Comparison of ENCODE assay signal across 27 cellular contexts in the genomic region with DNA sequence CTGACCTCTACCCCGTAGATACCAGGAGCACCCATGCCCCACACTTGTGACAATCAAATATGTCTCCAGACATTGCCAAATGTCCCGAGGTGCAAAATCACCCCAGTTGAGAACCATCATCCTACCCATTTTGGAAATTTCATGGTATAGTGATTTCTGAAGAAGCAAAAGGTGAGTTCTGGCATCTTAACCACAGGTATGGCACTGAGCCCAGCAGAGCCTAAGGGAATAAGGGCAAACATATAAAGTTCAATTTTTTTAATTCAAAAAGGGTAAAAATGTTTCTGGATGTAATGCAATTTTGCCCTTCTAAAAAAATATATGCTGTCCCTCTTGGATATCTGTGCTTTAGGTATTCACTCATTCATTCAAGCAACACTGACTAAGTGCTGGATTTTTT.
"Had no signal": no experiment of that assay in that cellular context is flagged by ENCODE, and none has a peak within 500 bp of the region (broad histone marks: within the 10 kb centered on the region; RNA-seq: fewer than 3 reads in every experiment).

No MANE protein-coding gene starts in this region.

- H3K36me3 ChIP-seq: stomach, suprapubic skin, thoracic aorta, tibial artery, tibial nerve, transverse colon, upper lobe of left lung, upper lobe of right lung, uterus, vagina had no signal

- H3K4me3 Mint-ChIP-seq: stimulated activated effector memory CD8-positive, alpha-beta T cell treated with anti-CD3 and anti-CD28 coated beads, Interleukin-12 subunit alpha, Interleukin-12 subunit beta, amount 100 ng/mL, for 72 hours; stimulated activated memory B cell treated with anti-CD40 and anti-IgM and Interleukin-4, amounts not matched to agents 10 μg/mL and 1 μg/mL and 100 μg/mL, for 72 hours; stimulated activated naive B cell treated with anti-CD40 and anti-IgM and Interleukin-4, amounts not matched to agents 10 μg/mL and 1 μg/mL and 100 μg/mL, for 72 hours; stimulated activated naive CD8-positive, alpha-beta T cell treated with anti-CD3 and anti-CD28 coated beads, Interleukin-15, amount 100 ng/mL, for 72 hours; stimulated activated naive CD8-positive, alpha-beta T cell treated with anti-CD3 and anti-CD28 coated beads, Interleukin-15, Interleukin-2, amounts not matched to agents 100 ng/mL and 50 ng/mL, for 24 hours; type B pancreatic cell had no signal

- H3K4me1 ChIP-seq: stomach, suprapubic skin, testis, tibial artery, tibial nerve, transverse colon, upper lobe of left lung, upper lobe of right lung, uterus, vagina had no signal

- H3K27me3 ChIP-seq: testis, tibial nerve, upper lobe of left lung, uterus, vagina had no signal

- H3K27ac Mint-ChIP-seq: stimulated activated effector memory CD8-positive, alpha-beta T cell treated with anti-CD3 and anti-CD28 coated beads, Interleukin-12 subunit alpha, Interleukin-12 subunit beta, amount 100 ng/mL, for 72 hours; stimulated activated memory B cell treated with anti-CD40 and anti-IgM and Interleukin-4, amounts not matched to agents 10 μg/mL and 1 μg/mL and 100 μg/mL, for 72 hours; stimulated activated naive B cell treated with anti-CD40 and anti-IgM and Interleukin-4, amounts not matched to agents 10 μg/mL and 1 μg/mL and 100 μg/mL, for 72 hours; stimulated activated naive CD8-positive, alpha-beta T cell treated with anti-CD3 and anti-CD28 coated beads, Interleukin-15, amount 100 ng/mL, for 72 hours; stimulated activated naive CD8-positive, alpha-beta T cell treated with anti-CD3 and anti-CD28 coated beads, Interleukin-15, Interleukin-2, amounts not matched to agents 100 ng/mL and 50 ng/mL, for 24 hours; type B pancreatic cell had no signal

- H3K4me3 ChIP-seq: stomach, suprapubic skin, testis, thoracic aorta, tibial artery, tibial nerve, transverse colon, upper lobe of left lung, upper lobe of right lung, uterus, vagina had no signal

- H3K9me3 ChIP-seq: testis, thoracic aorta, upper lobe of right lung, uterus, vagina had no signal

- H3K36me3 Mint-ChIP-seq: stimulated activated effector memory CD8-positive, alpha-beta T cell treated with anti-CD3 and anti-CD28 coated beads, Interleukin-12 subunit alpha, Interleukin-12 subunit beta, amount 100 ng/mL, for 72 hours; stimulated activated memory B cell treated with anti-CD40 and anti-IgM and Interleukin-4, amounts not matched to agents 10 μg/mL and 1 μg/mL and 100 μg/mL, for 72 hours; type B pancreatic cell had no signal

- H3K27ac ChIP-seq: stomach, suprapubic skin, testis, thoracic aorta, tibial artery, tibial nerve, transverse colon, upper lobe of left lung, upper lobe of right lung, uterus, vagina had no signal

- DNase-seq: stimulated activated CD4-positive, alpha-beta T cell treated with anti-CD3 and anti-CD28 coated beads, Interleukin-2, amount 100 ng/mL, for 48 hours; stimulated activated CD4-positive, alpha-beta T cell treated with anti-CD3 and anti-CD28 coated beads, Interleukin-4, amount 100 ng/mL, for 1 hour; stimulated activated CD4-positive, alpha-beta T cell treated with anti-CD3 and anti-CD28 coated beads, Interleukin-4, amount 100 ng/mL, for 24 hours; stimulated activated CD4-positive, alpha-beta T cell treated with anti-CD3 and anti-CD28 coated beads, Interleukin-4, amount 100 ng/mL, for 4 hours; stimulated activated CD8-positive, alpha-beta memory T cell treated with anti-CD3 and anti-CD28 coated beads, Interleukin-4, amount 100 ng/mL, for 48 hours; stimulated activated naive B cell treated with anti-CD40 and anti-IgM and Interleukin-4, amounts not matched to agents 10 μg/mL and 1 μg/mL and 100 μg/mL, for 72 hours; stimulated activated naive CD4-positive, alpha-beta T cell; stimulated activated naive CD4-positive, alpha-beta T cell treated with Interleukin-2 at 50 U/mL for 16 hours; stimulated activated naive CD8-positive, alpha-beta T cell treated with anti-CD3 and anti-CD28 coated beads, Interleukin-15, amount 100 ng/mL, for 72 hours; stimulated activated naive CD8-positive, alpha-beta T cell treated with anti-CD3 and anti-CD28 coated beads, Interleukin-15, Interleukin-2, amounts not matched to agents 100 U/mL and 50 U/mL, for 24 hours; stomach; substantia nigra; testis; tibial artery; transverse colon; trophoblast cell; upper lobe of left lung; upper lobe of right lung; uterus had no signal
